11 cellular contexts compared by ENCODE assay signal in genomic region chr2:172299741-172300140, GRCh38.
A peak's percentile ranks its signal among the peaks of the same experiment; 100 is the strongest.
DNase-seq lines count a peak whose midpoint lies in the region; TF ChIP-seq lines count a peak whose summit lies in the region.
"Had no signal": no experiment of that assay in that cellular context is flagged by ENCODE, and none has a peak within 500 bp of the region (broad histone marks: within the 10 kb centered on the region; RNA-seq: fewer than 3 reads in every experiment).

No MANE protein-coding gene starts in this region.

- H3K27ac ChIP-seq in RWPE1 = no peak overlapping the region

- POLR2A ChIA-PET in RWPE1 (lab: Yijun Ruan, JAX; ENCODE audit: low non-redundant PET) = interaction anchor here (0.6 kb wide), 1 partner anchor 120 kb away, joined by 3 read pairs; no protein-coding TSS in a partner anchor
- POLR2A ChIA-PET in HEK293T (lab: Yijun Ruan, JAX) = no interaction called here

- TF ChIP-seq CTCF in RWPE1 (conservative IDR thresholded peaks at IDR 0.05; ENCODE audit: low read depth) = no peak

- CTCF ChIA-PET in RWPE1 (lab: Yijun Ruan, JAX) (no interaction called here), HEK293T (lab: Yijun Ruan, JAX) (no interaction called here)

- peak; percentile 69 for DNase-seq in COLO829 (ENCODE audit: low spot score)
- peak; percentile 42 for DNase-seq in HT1080 (ENCODE audit: low read depth)
- DNase-seq in RWPE1 (ENCODE audit: low spot score) = peak; percentile 70
- DNase-seq in kidney glomerular epithelial cell (lab: John Stamatoyannopoulos, UW) = peak; percentile 42
- no peak for DNase-seq in activated gamma-delta T cell treated with Interleukin-2 at 50 U/mL for 16 hours
- DNase-seq in HEK293T (ENCODE audit: extremely low spot score) = no peak
- DNase-seq in activated CD8-positive, alpha-beta memory T cell treated with anti-CD3 and anti-CD28 coated beads, Interleukin-2, amount 50 U/mL, for 4 hours = no peak
- DNase-seq in SW480 (ENCODE audit: low spot score) = no peak
- DNase-seq: activated CD4-positive, alpha-beta T cell treated with anti-CD3 and anti-CD28 coated beads for 4 hours; GOT3; NCI-H526 had no signal

TF ChIP-seq in HEK293T, 16 proteins besides CTCF, POLR2A, EP300 and RAD21:
- TF ChIP-seq CTBP1 (IDR thresholded peaks at IDR 0.05; ENCODE audit: borderline replicate concordance) = no peak
- TF ChIP-seq TARDBP (IDR thresholded peaks at IDR 0.05) = no peak
- no peak for TF ChIP-seq NFRKB (IDR thresholded peaks at IDR 0.05)
- no peak for TF ChIP-seq HDGF (IDR thresholded peaks at IDR 0.05; ENCODE audit: borderline replicate concordance)
- TF ChIP-seq ARNT (IDR thresholded peaks at IDR 0.05) = no peak
- TF ChIP-seq PKNOX1 (IDR thresholded peaks at IDR 0.05) = no peak
- TF ChIP-seq FOXM1 (IDR thresholded peaks at IDR 0.05; ENCODE audit: borderline replicate concordance) = no peak
- TF ChIP-seq ELF4 (IDR thresholded peaks at IDR 0.05) = no peak

Comparison
In these comparisons a context has a peak if more than half of its experiments do, and no peak if none do; other contexts are left out.
1. DNase-seq: peak in COLO829 (single experiment), HT1080 (single experiment), RWPE1 (single experiment) and kidney glomerular epithelial cell (single experiment); none in activated gamma-delta T cell treated with Interleukin-2 at 50 U/mL for 16 hours (single experiment), HEK293T (single experiment), activated CD8-positive, alpha-beta memory T cell treated with anti-CD3 and anti-CD28 coated beads, Interleukin-2, amount 50 U/mL, for 4 hours (single experiment) and SW480 (single experiment).